1 cellular context compared by ENCODE assay signal in genomic region chr3:196499061-196499460, GRCh38.
TF ChIP-seq lines count a peak whose summit lies in the region.

No MANE protein-coding gene starts in this region.

TF ChIP-seq in GM23338, 12 proteins besides CTCF, POLR2A, EP300 and RAD21 (continued from another document):
- no peak for TF ChIP-seq REST (IDR thresholded peaks at IDR 0.05; ENCODE audit: unreplicated experiment)
- no peak for TF ChIP-seq STAT1 (IDR thresholded peaks at IDR 0.05; ENCODE audit: unreplicated experiment)
- no peak for TF ChIP-seq ETS1 (IDR thresholded peaks at IDR 0.05)
- no peak for TF ChIP-seq EZH2 (IDR thresholded peaks at IDR 0.05; ENCODE audit: low read depth, unreplicated experiment)
- no peak for TF ChIP-seq EZH2phosphoT487 (IDR thresholded peaks at IDR 0.05; ENCODE audit: unreplicated experiment)
- TF ChIP-seq POLR2AphosphoS5 (IDR thresholded peaks at IDR 0.05; ENCODE audit: low read depth): no peak
- TF ChIP-seq ZNF114 (CRISPR knock-in tag; IDR thresholded peaks at IDR 0.05): no peak
- no peak for TF ChIP-seq JUNB (IDR thresholded peaks at IDR 0.05; ENCODE audit: unreplicated experiment)
TF ChIP-seq in GM23338: peak in this region for 0.
